Comparison of ENCODE assay signal across 1 cellular context in genomic region chr7:30290317-30290716, GRCh38.
A peak's percentile ranks its signal among the peaks of the same experiment; 100 is the strongest.
TF ChIP-seq lines count a peak whose summit lies in the region.

No MANE protein-coding gene starts in this region.

TF ChIP-seq in K562, 482 proteins besides CTCF, POLR2A, EP300 and RAD21 (continued from another document):
- peak; percentile 67 for TF ChIP-seq SMARCE1 (IDR thresholded peaks at IDR 0.05)
- TF ChIP-seq CBFA2T3 (IDR thresholded peaks at IDR 0.05): peak; percentile 30
- TF ChIP-seq TAL1 (IDR thresholded peaks at IDR 0.05): 0 out of 2 replicates have a peak, but pooled peaks have one; percentile 7
